In the genomic region with DNA sequence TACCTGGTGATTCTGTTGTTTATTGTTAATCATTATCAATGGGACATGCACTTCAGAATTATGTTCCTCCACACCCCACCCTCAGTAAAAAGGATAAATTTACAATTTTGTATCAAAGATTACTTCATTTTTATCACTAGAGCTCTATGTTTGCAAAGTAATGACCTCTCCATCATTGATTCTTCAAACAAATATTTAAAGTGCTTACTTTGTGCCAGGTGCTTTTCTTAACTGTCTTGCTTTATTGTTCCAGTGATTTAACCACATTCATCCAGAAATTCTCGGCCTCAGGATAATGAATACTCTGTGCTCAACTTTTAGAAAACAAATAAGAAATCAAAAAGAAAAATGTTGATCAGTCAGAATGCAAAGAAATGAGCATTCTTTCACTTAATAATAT, we compare ENCODE assay signal across 23 cellular contexts.
"Had no signal": no experiment of that assay in that cellular context is flagged by ENCODE, and none has a peak within 500 bp of the region (broad histone marks: within the 10 kb centered on the region; RNA-seq: fewer than 3 reads in every experiment).

No MANE protein-coding gene starts in this region.

- H3K36me3 ChIP-seq: neural progenitor cell, ovary, right atrium auricular region, stomach, thoracic aorta, transverse colon had no signal

- H3K4me2 ChIP-seq: neural progenitor cell had no signal

- H3K9ac ChIP-seq: neural progenitor cell had no signal

- H3K9me3 ChIP-seq: ovary, stomach, thoracic aorta, transverse colon had no signal

- ATAC-seq: foreskin keratinocyte; left cardiac atrium; left ventricle myocardium superior; natural killer cell treated with Interleukin-12 subunit alpha and Interleukin-12 subunit beta and Interleukin-15 and Interleukin-18, amount 100 ng/mL, for 72 hours had no signal

- H3K27ac ChIP-seq: foreskin keratinocyte, neural progenitor cell, ovary, right atrium auricular region, stomach, thoracic aorta, transverse colon had no signal

- H3K4me3 ChIP-seq: lung, neural progenitor cell, ovary, right atrium auricular region, stomach, thoracic aorta, transverse colon had no signal

- H2AFZ ChIP-seq: neural progenitor cell had no signal

- FAIRE-seq: endothelial cell of umbilical vein, kidney, small intestine had no signal

- H3K4me1 ChIP-seq: foreskin keratinocyte, neural progenitor cell, right atrium auricular region, stomach had no signal

- H3K27me3 ChIP-seq: foreskin keratinocyte, neural progenitor cell, ovary, right atrium auricular region, stomach, transverse colon had no signal

- DNase-seq: effector CD4-positive, alpha-beta T cell; endodermal cell; erythroblast; foreskin keratinocyte; kidney; left cardiac atrium; left ventricle myocardium superior; mesenchymal stem cell; midbrain; nucleus accumbens; ovary; small intestine; stimulated activated CD4-positive, alpha-beta T cell treated with anti-CD3 and anti-CD28 coated beads, Interleukin-12 subunit alpha, Interleukin-12 subunit beta, amount 100 ng/mL, for 4 hours; stimulated activated naive CD4-positive, alpha-beta T cell; stomach; substantia nigra; transverse colon had no signal
